8 cellular contexts compared by ENCODE assay signal in the genomic region with DNA sequence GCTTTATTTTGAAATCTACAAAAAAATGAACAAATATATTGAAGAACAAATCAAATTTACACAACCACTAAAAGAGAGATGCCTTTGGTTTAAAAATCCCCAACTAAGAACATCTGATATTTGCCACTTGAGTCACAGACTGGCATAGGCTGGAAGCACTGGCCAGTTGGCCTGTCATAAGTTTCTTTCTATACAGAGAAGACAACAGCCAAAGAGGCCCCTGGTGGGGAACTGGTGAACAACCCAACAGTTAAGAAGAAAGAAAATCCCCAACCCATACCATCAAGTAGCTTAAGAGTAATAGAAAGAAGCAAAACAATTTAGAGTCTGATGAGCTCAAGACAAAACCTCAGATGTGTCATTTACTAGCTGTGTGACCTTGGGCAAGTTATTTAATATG. TPM values are rescaled to one million over a fixed set of nuclear protein-coding genes. Genes with fewer than 3 reads are reported as not detected.
DNase-seq lines count a peak whose midpoint lies in the region; ATAC-seq and TF ChIP-seq lines count a peak whose summit lies in the region.

No MANE protein-coding gene starts in this region.

- intact Hi-C loops in gastrocnemius medialis (cut with DNase I; ENCODE audit: low total_unique reads) = no loop called here

- ATAC-seq in GM19351 (IDR thresholded peaks at IDR 0.05; ENCODE audit: unreplicated experiment) (peak; percentile 94), GM21423 (IDR thresholded peaks at IDR 0.05; ENCODE audit: unreplicated experiment) (no peak), HG03135 (IDR thresholded peaks at IDR 0.05; ENCODE audit: unreplicated experiment) (no peak), gastrocnemius medialis (no peak)

- H3K27ac ChIP-seq in gastrocnemius medialis = no peak overlapping the region

- no peaks in the 10 kb centered on the region for H3K9me3 ChIP-seq in gastrocnemius medialis

- H3K27me3 ChIP-seq in gastrocnemius medialis = no peaks in the 10 kb centered on the region

- TF ChIP-seq POLR2A in NB4 (IDR thresholded peaks at IDR 0.05; ENCODE audit: extremely low read depth, insufficient read length) (no peak), gastrocnemius medialis (IDR thresholded peaks at IDR 0.05) (no peak)

- DNase-seq in AG08396 (ENCODE audit: low spot score) (peak; percentile 59), NB4 (ENCODE audit: low read depth) (peak; percentile 30), foreskin fibroblast (peak; percentile 65 to 78), NCI-H1417 treated with DMSO at 0.1 percent for 48 hours (lab: John Stamatoyannopoulos, UW) (no peak), gastrocnemius medialis (no peak)

- no peaks in the 10 kb centered on the region for H3K4me1 ChIP-seq in gastrocnemius medialis

- peak; percentile 31 for TF ChIP-seq CTCF in NB4 (IDR thresholded peaks at IDR 0.05; ENCODE audit: low read depth, low read length)
- peak; percentile 49 for TF ChIP-seq CTCF in foreskin fibroblast (IDR thresholded peaks at IDR 0.05; ENCODE audit: low read depth, low read length)
- no peak for TF ChIP-seq CTCF in gastrocnemius medialis (IDR thresholded peaks at IDR 0.05 in 4 of 5, conservative IDR thresholded peaks at IDR 0.05 in 1 of 5)

- H3K36me3 ChIP-seq in gastrocnemius medialis = no peaks in the 10 kb centered on the region

- in situ Hi-C loops in gastrocnemius medialis (cut with MboI; ENCODE audit: low sequenced_read_pairs in 4 of 4) = no loop called here

- H3K4me3 ChIP-seq in NB4 (ENCODE audit: low read depth, low read length) = no peak overlapping the region
- no peak overlapping the region for H3K4me3 ChIP-seq in foreskin fibroblast (ENCODE audit: low read depth in 1 of 2, low read length in 2 of 2)
- H3K4me3 ChIP-seq in gastrocnemius medialis = no peak overlapping the region

RNA-seq across cellular contexts. Expression of a gene that starts 45.5 kb away (rescaled TPM):
- total RNA-seq in gastrocnemius medialis = 1 to 10 TPM in 3 of 4 donors, under 1 TPM in 1; 0.80 to 4.3 (median 3.3) TPM

Comparison
In these comparisons a context has a peak if more than half of its experiments do, and no peak if none do; other contexts are left out.
1. DNase-seq: peak in AG08396 (single experiment), NB4 (single experiment) and foreskin fibroblast (2 of 2); none in NCI-H1417 treated with DMSO at 0.1 percent for 48 hours (single experiment) and gastrocnemius medialis (0 of 2).
2. CTCF ChIP-seq: peak in NB4 (single experiment) and foreskin fibroblast (single experiment); none in gastrocnemius medialis (0 of 5).